17 cellular contexts compared by ENCODE assay signal in genomic region chr19:54694648-54695047, GRCh38. TPM values are rescaled to one million over a fixed set of nuclear protein-coding genes. Genes with fewer than 3 reads are reported as not detected.
DNase-seq lines count a peak whose midpoint lies in the region; ATAC-seq lines count a peak whose summit lies in the region.
"Had no signal": no experiment of that assay in that cellular context is flagged by ENCODE, and none has a peak within 500 bp of the region (broad histone marks: within the 10 kb centered on the region; RNA-seq: fewer than 3 reads in every experiment).

No MANE protein-coding gene starts in this region.

- H3K4me1 Mint-ChIP-seq in effector memory CD8-positive, alpha-beta T cell (ENCODE audit: low read depth in 2 of 2), result peaks cover 0 to 22% of the 10 kb centered on the region in 2 donors
- peaks cover 39 to 41% of the 10 kb centered on the region in 2 donors for H3K4me1 Mint-ChIP-seq in natural killer cell treated with Interleukin-12 subunit alpha and Interleukin-12 subunit beta and Interleukin-15 and Interleukin-18, amount 100 ng/mL, for 72 hours (ENCODE audit: low read depth in 2 of 2)
- H3K4me1 Mint-ChIP-seq: CD4-positive, alpha-beta memory T cell had no signal

- no peak overlapping the region for H3K4me3 ChIP-seq in BLaER1 treated with 17β-estradiol and CSF1 and Interleukin-3, amounts not matched to agents 10 nM and 100 nM
- H3K4me3 ChIP-seq: GM23248 had no signal

- H3K36me3 ChIP-seq in BLaER1 treated with 17β-estradiol and CSF1 and Interleukin-3, amounts not matched to agents 10 nM and 100 nM, result no peaks in the 10 kb centered on the region

- peaks cover 5 to 13% of the 10 kb centered on the region in 2 donors for H3K9me3 Mint-ChIP-seq in effector memory CD8-positive, alpha-beta T cell
- H3K9me3 Mint-ChIP-seq in natural killer cell treated with Interleukin-12 subunit alpha and Interleukin-12 subunit beta and Interleukin-15 and Interleukin-18, amount 100 ng/mL, for 72 hours, result peaks cover 4% of the 10 kb centered on the region

- H3K27me3 ChIP-seq in BLaER1 treated with 17β-estradiol and CSF1 and Interleukin-3, amounts not matched to agents 10 nM and 100 nM, result no peaks in the 10 kb centered on the region

- H3K9me3 ChIP-seq in BLaER1 treated with 17β-estradiol and CSF1 and Interleukin-3, amounts not matched to agents 10 nM and 100 nM (replicated peaks in 1 of 11), result peaks cover 0 to 3% (median 0%) of the 10 kb centered on the region in 11 experiments; a peak in 1 of 22 replicates

- no peaks in the 10 kb centered on the region for H4K20me1 ChIP-seq in BLaER1 treated with 17β-estradiol and CSF1 and Interleukin-3, amounts not matched to agents 10 nM and 100 nM

- H3K4me3 Mint-ChIP-seq in effector memory CD8-positive, alpha-beta T cell, result no peak overlapping the region
- H3K4me3 Mint-ChIP-seq in natural killer cell treated with Interleukin-12 subunit alpha and Interleukin-12 subunit beta and Interleukin-15 and Interleukin-18, amount 100 ng/mL, for 72 hours, result peak overlapping the region; percentile 8
- H3K4me3 Mint-ChIP-seq: CD4-positive, alpha-beta memory T cell had no signal

- peak overlapping the region in 2 of 11 experiments; percentile 73 to 77; a peak in 1 of 22 replicates for H3K27ac ChIP-seq in BLaER1 treated with 17β-estradiol and CSF1 and Interleukin-3, amounts not matched to agents 10 nM and 100 nM
- H3K27ac ChIP-seq: C4-2B, GM23248 had no signal

- peaks cover 39 to 59% (median 50%) of the 10 kb centered on the region in 10 experiments for H3K4me1 ChIP-seq in BLaER1 treated with 17β-estradiol and CSF1 and Interleukin-3, amounts not matched to agents 10 nM and 100 nM

- peak overlapping the region in 10 of 11 experiments; percentile 81 to 99 (median 94); a peak in 17 of 22 replicates for H3K4me2 ChIP-seq in BLaER1 treated with 17β-estradiol and CSF1 and Interleukin-3, amounts not matched to agents 10 nM and 100 nM

- DNase-seq in MV-4-11 (lab: John Stamatoyannopoulos, UW) (peak; percentile 32), left lobe of liver (ENCODE audit: low spot score) (no peak), amygdala (lab: John Stamatoyannopoulos, UW) (no peak)
- DNase-seq in effector memory CD8-positive, alpha-beta T cell, result no peak
- DNase-seq in natural killer cell treated with Interleukin-12 subunit alpha and Interleukin-12 subunit beta and Interleukin-15 and Interleukin-18, amount 100 ng/mL, for 72 hours (ENCODE audit: low spot score), result no peak
- DNase-seq: ACHN; CD4-positive, alpha-beta memory T cell; GF-D8; GM23248; IMR-90 had no signal

- peaks cover 60 to 76% of the 10 kb centered on the region in 2 donors for H3K27me3 Mint-ChIP-seq in effector memory CD8-positive, alpha-beta T cell
- peaks cover 21 to 27% of the 10 kb centered on the region in 2 donors for H3K27me3 Mint-ChIP-seq in natural killer cell treated with Interleukin-12 subunit alpha and Interleukin-12 subunit beta and Interleukin-15 and Interleukin-18, amount 100 ng/mL, for 72 hours

- peak; percentile 78 for ATAC-seq in effector memory CD8-positive, alpha-beta T cell (replicated peaks)
- ATAC-seq in natural killer cell treated with Interleukin-12 subunit alpha and Interleukin-12 subunit beta and Interleukin-15 and Interleukin-18, amount 100 ng/mL, for 72 hours, result peak; percentile 73 to 82
- no peak for ATAC-seq in left lobe of liver
- no peak for ATAC-seq in GM19467 (IDR thresholded peaks at IDR 0.05; ENCODE audit: unreplicated experiment)
- ATAC-seq in HG02798 (IDR thresholded peaks at IDR 0.05; ENCODE audit: poor library complexity, unreplicated experiment), result no peak
- ATAC-seq: HCT116 had no signal

- H3K9ac ChIP-seq in BLaER1 treated with 17β-estradiol and CSF1 and Interleukin-3, amounts not matched to agents 10 nM and 100 nM, result no peak overlapping the region
- H3K9ac ChIP-seq: GM23248 had no signal

- peak overlapping the region in 1 of 2 donors; percentile 59 for H3K27ac Mint-ChIP-seq in effector memory CD8-positive, alpha-beta T cell
- peak overlapping the region; percentile 1 to 20 for H3K27ac Mint-ChIP-seq in natural killer cell treated with Interleukin-12 subunit alpha and Interleukin-12 subunit beta and Interleukin-15 and Interleukin-18, amount 100 ng/mL, for 72 hours
- H3K27ac Mint-ChIP-seq: CD4-positive, alpha-beta memory T cell had no signal

- no peaks in the 10 kb centered on the region for H3K36me3 Mint-ChIP-seq in effector memory CD8-positive, alpha-beta T cell (ENCODE audit: insufficient read depth)
- no peaks in the 10 kb centered on the region for H3K36me3 Mint-ChIP-seq in natural killer cell treated with Interleukin-12 subunit alpha and Interleukin-12 subunit beta and Interleukin-15 and Interleukin-18, amount 100 ng/mL, for 72 hours
- H3K36me3 Mint-ChIP-seq: CD4-positive, alpha-beta memory T cell had no signal

RNA-seq across cellular contexts. Expression of gene KIR3DL3, which starts 29.6 kb away (rescaled TPM):
- total RNA-seq in natural killer cell treated with Interleukin-12 subunit alpha and Interleukin-12 subunit beta and Interleukin-15 and Interleukin-18, amount 100 ng/mL, for 72 hours, result under 1 TPM in 1 of 2 donors, not detected in 1; 0.33 TPM
- not detected for total RNA-seq in left lobe of liver
- total RNA-seq: A172; CD4-positive, alpha-beta memory T cell; GM23248; HT-29; IMR-90 had no signal

RNA-seq across cellular contexts. Expression of gene LILRB4, which starts 31.9 kb away (rescaled TPM):
- not detected for total RNA-seq in natural killer cell treated with Interleukin-12 subunit alpha and Interleukin-12 subunit beta and Interleukin-15 and Interleukin-18, amount 100 ng/mL, for 72 hours
- total RNA-seq in left lobe of liver, result 1.9 TPM
- total RNA-seq: A172, GM23248, HT-29, IMR-90 had no signal

RNA-seq across cellular contexts. Expression of gene KIR2DL3, which starts 43.7 kb away (rescaled TPM):
- 10 to 100 TPM; 11.7 to 14.6 TPM for total RNA-seq in natural killer cell treated with Interleukin-12 subunit alpha and Interleukin-12 subunit beta and Interleukin-15 and Interleukin-18, amount 100 ng/mL, for 72 hours
- total RNA-seq in left lobe of liver, result not detected
- total RNA-seq: A172; CD4-positive, alpha-beta memory T cell; GM23248; HT-29; IMR-90 had no signal

Comparison
In these comparisons a context has a peak if more than half of its experiments do, and no peak if none do; other contexts are left out.
1. ATAC-seq: peak in effector memory CD8-positive, alpha-beta T cell (single experiment) and natural killer cell treated with Interleukin-12 subunit alpha and Interleukin-12 subunit beta and Interleukin-15 and Interleukin-18, amount 100 ng/mL, for 72 hours (2 of 2); none in left lobe of liver (single experiment), GM19467 (single experiment) and HG02798 (single experiment).
2. RNA of gene KIR2DL3, which starts 43.7 kb away (total RNA-seq): 11.7 to 14.6 TPM in natural killer cell treated with Interleukin-12 subunit alpha and Interleukin-12 subunit beta and Interleukin-15 and Interleukin-18, amount 100 ng/mL, for 72 hours; not detected in left lobe of liver (single experiment); every median in the first group is over 10 times any median in the second.